In the genomic region with DNA sequence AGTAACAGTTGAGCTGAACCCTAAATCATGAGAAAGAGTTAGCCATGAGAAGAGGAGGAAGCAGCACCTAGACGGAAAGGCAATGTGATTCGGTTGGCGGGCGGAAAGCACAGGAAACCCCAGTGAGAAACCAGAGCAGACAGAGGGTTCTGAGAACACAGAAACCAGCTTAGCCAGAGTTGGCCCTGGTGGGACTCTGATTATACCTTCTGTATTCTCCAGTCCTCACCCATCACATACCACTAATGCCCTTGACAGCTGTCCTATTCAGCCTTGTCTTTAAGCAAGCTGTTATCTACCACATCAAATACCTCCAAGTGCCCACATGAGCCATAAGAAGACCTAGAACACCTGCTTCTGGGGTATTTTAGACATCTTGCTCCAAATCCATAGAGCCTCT, we compare ENCODE assay signal across 11 cellular contexts. TPM values are rescaled to one million over a fixed set of nuclear protein-coding genes. Genes with fewer than 3 reads are reported as not detected.
DNase-seq lines count a peak whose midpoint lies in the region; ATAC-seq and TF ChIP-seq lines count a peak whose summit lies in the region.
"Had no signal": no experiment of that assay in that cellular context is flagged by ENCODE, and none has a peak within 500 bp of the region (broad histone marks: within the 10 kb centered on the region; RNA-seq: fewer than 3 reads in every experiment).

No MANE protein-coding gene starts in this region.

- no peak overlapping the region for H3K4me3 Mint-ChIP-seq in MCF 10A (ENCODE audit: unreplicated experiment)
- no peak overlapping the region for H3K4me3 Mint-ChIP-seq in activated CD4-positive, alpha-beta memory T cell treated with anti-CD3 and anti-CD28 coated beads for 36 hours
- H3K4me3 Mint-ChIP-seq in stimulated activated naive CD8-positive, alpha-beta T cell treated with anti-CD3 and anti-CD28 coated beads, Interleukin-15, Interleukin-2, amounts not matched to agents 100 ng/mL and 50 ng/mL, for 24 hours, result peak overlapping the region; percentile 3
- H3K4me3 Mint-ChIP-seq: IgD-negative memory B cell had no signal

- H3K27me3 Mint-ChIP-seq in MCF 10A (ENCODE audit: insufficient read depth, unreplicated experiment), result no peaks in the 10 kb centered on the region
- peaks cover 3% of the 10 kb centered on the region for H3K27me3 Mint-ChIP-seq in activated CD4-positive, alpha-beta memory T cell treated with anti-CD3 and anti-CD28 coated beads for 36 hours
- H3K27me3 Mint-ChIP-seq in stimulated activated naive CD8-positive, alpha-beta T cell treated with anti-CD3 and anti-CD28 coated beads, Interleukin-15, Interleukin-2, amounts not matched to agents 100 ng/mL and 50 ng/mL, for 24 hours, result peaks cover 9% of the 10 kb centered on the region

- 93% methylated on average over 4 of the region's 4 CpGs for WGBS in mammary epithelial cell (ENCODE audit: low coverage, missing lambda C conversion rate)

- H3K9me3 ChIP-seq in mammary epithelial cell (replicated peaks; ENCODE audit: insufficient read depth, low read length), result no peaks in the 10 kb centered on the region
- H3K9me3 ChIP-seq: left lung had no signal

- intact Hi-C loops in MCF 10A (cut with micrococcal nuclease) (loop anchor here (2.0 kb wide), 1 partner anchor 59 kb away; a partner anchor contains a TSS), mammary epithelial cell (cut with micrococcal nuclease) (loop anchor here (1.0 to 2.0 kb wide), 2 partner anchors 17 to 35 kb away; no protein-coding TSS in a partner anchor)
- intact Hi-C loops in activated CD4-positive, alpha-beta memory T cell treated with anti-CD3 and anti-CD28 coated beads for 36 hours (cut with micrococcal nuclease), result no loop called here

- H3K79me2 ChIP-seq in mammary epithelial cell (ENCODE audit: insufficient read depth, low read length), result no peaks in the 10 kb centered on the region

- peak; percentile 47 for ATAC-seq in HG02885 (IDR thresholded peaks at IDR 0.05; ENCODE audit: poor library complexity, unreplicated experiment)
- ATAC-seq in GM21526 (IDR thresholded peaks at IDR 0.05; ENCODE audit: low FRiP score, unreplicated experiment), result no peak
- ATAC-seq: left lung had no signal

- no peaks in the 10 kb centered on the region for H3K27me3 ChIP-seq in mammary epithelial cell (ENCODE audit: insufficient read depth, low read length)
- H3K27me3 ChIP-seq: left lung had no signal

- peak overlapping the region; percentile 83 for H3K27ac Mint-ChIP-seq in MCF 10A (ENCODE audit: low read depth, unreplicated experiment)
- H3K27ac Mint-ChIP-seq in activated CD4-positive, alpha-beta memory T cell treated with anti-CD3 and anti-CD28 coated beads for 36 hours, result no peak overlapping the region
- H3K27ac Mint-ChIP-seq in stimulated activated naive CD8-positive, alpha-beta T cell treated with anti-CD3 and anti-CD28 coated beads, Interleukin-15, Interleukin-2, amounts not matched to agents 100 ng/mL and 50 ng/mL, for 24 hours, result no peak overlapping the region
- H3K27ac Mint-ChIP-seq: IgD-negative memory B cell had no signal

- no peak overlapping the region for H3K4me3 ChIP-seq in mammary epithelial cell (replicated peaks in 1 of 3; ENCODE audit: insufficient read depth in 1 of 3, low read depth in 2 of 3, low read length in 3 of 3)
- H3K4me3 ChIP-seq: left lung had no signal

- in situ Hi-C loops in mammary epithelial cell (cut with MboI; ENCODE audit: low sequenced_read_pairs in 2 of 2), result no loop called here

- no peak overlapping the region for H2AFZ ChIP-seq in mammary epithelial cell (ENCODE audit: low read depth, low read length)

- no peak for DNase-seq in MCF 10A (ENCODE audit: unreplicated experiment)
- DNase-seq in mammary epithelial cell, result no peak
- peak; percentile 32 for DNase-seq in activated CD4-positive, alpha-beta memory T cell treated with anti-CD3 and anti-CD28 coated beads for 36 hours
- DNase-seq in NCI-H510A (lab: John Stamatoyannopoulos, UW), result no peak
- DNase-seq in EL, result no peak
- DNase-seq: left lung, NCI-H187 treated with DMSO at 0.1 percent for 48 hours had no signal

- peaks cover 31% of the 10 kb centered on the region for H3K4me1 ChIP-seq in mammary epithelial cell (ENCODE audit: insufficient read depth, low read length)
- H3K4me1 ChIP-seq: left lung had no signal

- BruUV-seq in MCF 10A (replicated peaks; lab: Mats Ljungman, UMichigan) (no TSS peak), mammary epithelial cell (replicated peaks; lab: Mats Ljungman, UMichigan) (no TSS peak)

- H3K36me3 ChIP-seq in mammary epithelial cell (ENCODE audit: insufficient read depth, low read length), result no peaks in the 10 kb centered on the region
- H3K36me3 ChIP-seq: left lung had no signal

- no peak overlapping the region for H3K4me2 ChIP-seq in mammary epithelial cell (ENCODE audit: insufficient read depth, low read depth, low read length)

- POLR2A ChIA-PET in MCF 10A (lab: Yijun Ruan, JAX), result interaction anchor here (0.7 to 5.4 kb wide), 7 partner anchors 9 to 557 kb away, joined by 4 to 174 read pairs (median 7); a partner anchor contains a TSS
- POLR2A ChIA-PET in activated CD4-positive, alpha-beta memory T cell treated with anti-CD3 and anti-CD28 coated beads for 36 hours (lab: Charles Lee), result no interaction called here

- H3K36me3 Mint-ChIP-seq in MCF 10A (ENCODE audit: insufficient read depth, unreplicated experiment), result no peaks in the 10 kb centered on the region
- H3K36me3 Mint-ChIP-seq in activated CD4-positive, alpha-beta memory T cell treated with anti-CD3 and anti-CD28 coated beads for 36 hours, result no peaks in the 10 kb centered on the region
- no peaks in the 10 kb centered on the region for H3K36me3 Mint-ChIP-seq in stimulated activated naive CD8-positive, alpha-beta T cell treated with anti-CD3 and anti-CD28 coated beads, Interleukin-15, Interleukin-2, amounts not matched to agents 100 ng/mL and 50 ng/mL, for 24 hours (ENCODE audit: low read depth)
- H3K36me3 Mint-ChIP-seq: IgD-negative memory B cell had no signal

- dilution Hi-C loops in mammary epithelial cell (cut with HindIII; ENCODE audit: low sequenced_read_pairs), result no loop called here

- TF ChIP-seq CTCF in MCF 10A (IDR thresholded peaks at IDR 0.05; ENCODE audit: unreplicated experiment) (no peak), mammary epithelial cell (conservative IDR thresholded peaks at IDR 0.05 in 1 of 2, IDR thresholded peaks at IDR 0.05 in 1 of 2; ENCODE audit: extremely low read depth in 1 of 2, insufficient read depth in 1 of 2, low read depth in 1 of 2, low read length in 2 of 2) (no peak)

- no peaks in the 10 kb centered on the region for H3K9me3 Mint-ChIP-seq in MCF 10A (ENCODE audit: unreplicated experiment)
- H3K9me3 Mint-ChIP-seq in activated CD4-positive, alpha-beta memory T cell treated with anti-CD3 and anti-CD28 coated beads for 36 hours, result no peaks in the 10 kb centered on the region
- no peaks in the 10 kb centered on the region for H3K9me3 Mint-ChIP-seq in stimulated activated naive CD8-positive, alpha-beta T cell treated with anti-CD3 and anti-CD28 coated beads, Interleukin-15, Interleukin-2, amounts not matched to agents 100 ng/mL and 50 ng/mL, for 24 hours
- H3K9me3 Mint-ChIP-seq: IgD-negative memory B cell had no signal

- H3K27ac ChIP-seq in mammary epithelial cell (ENCODE audit: insufficient read depth, low read depth, low read length), result no peak overlapping the region
- H3K27ac ChIP-seq: left lung had no signal

- H3K9ac ChIP-seq in mammary epithelial cell (ENCODE audit: insufficient read depth, low read length), result no peak overlapping the region

- H4K20me1 ChIP-seq in mammary epithelial cell (ENCODE audit: insufficient read depth, low read length), result no peaks in the 10 kb centered on the region

- CTCF ChIA-PET in MCF 10A (lab: Yijun Ruan, JAX) (interaction anchor here (0.9 to 2.7 kb wide), 11 partner anchors 8 to 243 kb away, joined by 3 to 33 read pairs (median 6); a partner anchor contains a TSS), mammary epithelial cell (lab: Charles Lee; ENCODE audit: low non-redundant PET) (no interaction called here)
- CTCF ChIA-PET in activated CD4-positive, alpha-beta memory T cell treated with anti-CD3 and anti-CD28 coated beads for 36 hours (lab: Charles Lee), result interaction anchor here (0.8 to 3.5 kb wide), 7 partner anchors 8 to 307 kb away, joined by 3 to 35 read pairs (median 10); no protein-coding TSS in a partner anchor

- H3K4me1 Mint-ChIP-seq in MCF 10A (ENCODE audit: insufficient read depth, unreplicated experiment), result peaks cover 34% of the 10 kb centered on the region
- H3K4me1 Mint-ChIP-seq in activated CD4-positive, alpha-beta memory T cell treated with anti-CD3 and anti-CD28 coated beads for 36 hours (ENCODE audit: low read depth), result peaks cover 26% of the 10 kb centered on the region
- H3K4me1 Mint-ChIP-seq in stimulated activated naive CD8-positive, alpha-beta T cell treated with anti-CD3 and anti-CD28 coated beads, Interleukin-15, Interleukin-2, amounts not matched to agents 100 ng/mL and 50 ng/mL, for 24 hours (ENCODE audit: low read depth), result peaks cover 29% of the 10 kb centered on the region

RNA-seq across cellular contexts. Expression of a gene that starts 58.9 kb away (rescaled TPM):
- total RNA-seq in MCF 10A (2022) (16.0 and 18.6 TPM in 2 replicates), mammary epithelial cell (10 to 100 TPM; 18.2 to 19.2 TPM)
- polyA plus RNA-seq in mammary epithelial cell, result 12.4 TPM
- polyA minus RNA-seq in mammary epithelial cell, result 11.6 TPM
- total RNA-seq in activated CD4-positive, alpha-beta memory T cell treated with anti-CD3 and anti-CD28 coated beads for 36 hours, result 1 to 10 TPM; 3.2 TPM
